Comparison of ENCODE assay signal across 20 cellular contexts in genomic region chr3:17986393-17986816, GRCh38.
"Had no signal": no experiment of that assay in that cellular context is flagged by ENCODE, and none has a peak within 500 bp of the region (broad histone marks: within the 10 kb centered on the region; RNA-seq: fewer than 3 reads in every experiment).

No MANE protein-coding gene starts in this region.

- H3K4me1 Mint-ChIP-seq: activated B cell treated with CpG ODN at 0.5 μM for 24 hours; activated CD4-positive, alpha-beta T cell treated with anti-CD3 and anti-CD28 coated beads for 36 hours; neural progenitor cell; stimulated activated effector memory CD8-positive, alpha-beta T cell treated with anti-CD3 and anti-CD28 coated beads, Interleukin-12 subunit alpha, Interleukin-12 subunit beta, amount 100 ng/mL, for 72 hours had no signal

- H3K27me3 Mint-ChIP-seq: type B pancreatic cell had no signal

- H3K4me3 ChIP-seq: neural progenitor cell, testis had no signal

- H3K9me3 Mint-ChIP-seq: activated B cell treated with CpG ODN at 0.5 μM for 24 hours; activated naive CD4-positive, alpha-beta T cell treated with anti-CD3 and anti-CD28 coated beads for 36 hours; activated naive CD8-positive, alpha-beta T cell treated with anti-CD3 and anti-CD28 coated beads, Interleukin-2, amount 10 ng/mL, durations not matched to agents 7 days and 5 days; naive thymus-derived CD4-positive, alpha-beta T cell; neural progenitor cell; stimulated activated effector memory CD8-positive, alpha-beta T cell treated with anti-CD3 and anti-CD28 coated beads, Interleukin-12 subunit alpha, Interleukin-12 subunit beta, amount 100 ng/mL, for 72 hours had no signal

- H3K9me3 ChIP-seq: testis had no signal

- DNase-seq: activated B cell treated with CpG ODN at 0.5 μM for 24 hours; activated CD4-positive, alpha-beta T cell treated with anti-CD3 and anti-CD28 coated beads for 36 hours; activated CD4-positive, alpha-beta T cell treated with anti-CD3 and anti-CD28 coated beads, Interleukin-2, amount 50 U/mL, for 4 hours; activated CD8-positive, alpha-beta memory T cell treated with anti-CD3 and anti-CD28 coated beads, Interleukin-2, amount 50 U/mL, for 48 hours; activated effector memory CD4-positive, alpha-beta T cell treated with Interleukin-2 at 50 U/mL for 16 hours; activated naive CD4-positive, alpha-beta T cell treated with anti-CD3 and anti-CD28 coated beads for 36 hours; activated naive CD8-positive, alpha-beta T cell treated with anti-CD3 and anti-CD28 coated beads, Interleukin-2, amount 10 ng/mL, durations not matched to agents 7 days and 5 days; activated T-cell treated with anti-CD3 and anti-CD28 coated beads, Interleukin-2, amount 50 U/mL, for 48 hours; erythroblast; left colon; mesenchymal stem cell; naive thymus-derived CD4-positive, alpha-beta T cell; small intestine; stimulated activated CD4-positive, alpha-beta T cell treated with anti-CD3 and anti-CD28 coated beads, Interleukin-2, amount 100 ng/mL, for 24 hours; T-helper 1 cell; testis had no signal

- H3K36me3 ChIP-seq: neural progenitor cell had no signal

- H3K4me1 ChIP-seq: testis had no signal

- H3K36me3 Mint-ChIP-seq: naive thymus-derived CD4-positive, alpha-beta T cell; neural progenitor cell; stimulated activated effector memory CD8-positive, alpha-beta T cell treated with anti-CD3 and anti-CD28 coated beads, Interleukin-12 subunit alpha, Interleukin-12 subunit beta, amount 100 ng/mL, for 72 hours had no signal

- H3K27ac Mint-ChIP-seq: activated B cell treated with CpG ODN at 0.5 μM for 24 hours; activated CD4-positive, alpha-beta T cell treated with anti-CD3 and anti-CD28 coated beads for 36 hours; activated naive CD4-positive, alpha-beta T cell treated with anti-CD3 and anti-CD28 coated beads for 36 hours; activated naive CD8-positive, alpha-beta T cell treated with anti-CD3 and anti-CD28 coated beads, Interleukin-2, amount 10 ng/mL, durations not matched to agents 7 days and 5 days; naive thymus-derived CD4-positive, alpha-beta T cell; neural progenitor cell; stimulated activated effector memory CD8-positive, alpha-beta T cell treated with anti-CD3 and anti-CD28 coated beads, Interleukin-12 subunit alpha, Interleukin-12 subunit beta, amount 100 ng/mL, for 72 hours; type B pancreatic cell had no signal

- ATAC-seq: activated CD4-positive, alpha-beta T cell treated with anti-CD3 and anti-CD28 coated beads for 36 hours; left colon; naive thymus-derived CD4-positive, alpha-beta T cell; sciatic nerve; stimulated activated effector memory CD8-positive, alpha-beta T cell treated with anti-CD3 and anti-CD28 coated beads, Interleukin-12 subunit alpha, Interleukin-12 subunit beta, amount 100 ng/mL, for 72 hours had no signal

- H3K4me3 Mint-ChIP-seq: activated B cell treated with CpG ODN at 0.5 μM for 24 hours; activated CD4-positive, alpha-beta T cell treated with anti-CD3 and anti-CD28 coated beads for 36 hours; activated naive CD4-positive, alpha-beta T cell treated with anti-CD3 and anti-CD28 coated beads for 36 hours; activated naive CD8-positive, alpha-beta T cell treated with anti-CD3 and anti-CD28 coated beads, Interleukin-2, amount 10 ng/mL, durations not matched to agents 7 days and 5 days; naive thymus-derived CD4-positive, alpha-beta T cell; neural progenitor cell; stimulated activated effector memory CD8-positive, alpha-beta T cell treated with anti-CD3 and anti-CD28 coated beads, Interleukin-12 subunit alpha, Interleukin-12 subunit beta, amount 100 ng/mL, for 72 hours; type B pancreatic cell had no signal

- H3K27me3 ChIP-seq: neural progenitor cell, testis had no signal
